7 cellular contexts compared by ENCODE assay signal in genomic region chr16:67992661-67993206, GRCh38. TPM values are rescaled to one million over a fixed set of nuclear protein-coding genes. Genes with fewer than 3 reads are reported as not detected.
DNase-seq lines count a peak whose midpoint lies in the region; ATAC-seq and TF ChIP-seq lines count a peak whose summit lies in the region.

No MANE protein-coding gene starts in this region.

- no peaks in the 10 kb centered on the region for H4K20me1 ChIP-seq in OCI-LY7 (ENCODE audit: insufficient read depth, low read length)

- H3K4me3 ChIP-seq in OCI-LY7 (ENCODE audit: low read depth, low read length, poor library complexity, severe bottlenecking) (no peak overlapping the region), spleen (peak overlapping the region in 4 of 8 donors; percentile 35 to 64 (median 36)), WERI-Rb-1 (ENCODE audit: low read depth, low read length) (no peak overlapping the region)

- no peak for TF ChIP-seq POLR2A in spleen (IDR thresholded peaks at IDR 0.05)

- H3K4me1 ChIP-seq in OCI-LY7 (ENCODE audit: insufficient read depth, low read length, poor library complexity, severe bottlenecking), result peaks cover 15% of the 10 kb centered on the region
- H3K4me1 ChIP-seq in spleen, result peaks cover 17 to 88% (median 46%) of the 10 kb centered on the region in 6 donors

- peak; percentile 16 for ATAC-seq in GM19455 (IDR thresholded peaks at IDR 0.05; ENCODE audit: unreplicated experiment)
- ATAC-seq in left cardiac atrium, result peak; percentile 2 to 3
- no peak for ATAC-seq in GM21526 (IDR thresholded peaks at IDR 0.05; ENCODE audit: low FRiP score, unreplicated experiment)

- CTCF ChIA-PET in OCI-LY7 (lab: Charles Lee; ENCODE audit: unreplicated experiment), result no interaction called here

- POLR2A ChIA-PET in OCI-LY7 (lab: Charles Lee), result no interaction called here

- BruUV-seq in OCI-LY7 (replicated peaks; lab: Mats Ljungman, UMichigan), result no TSS peak

- TF ChIP-seq CTCF in OCI-LY7 (conservative IDR thresholded peaks at IDR 0.05; ENCODE audit: low read length) (no peak), spleen (IDR thresholded peaks at IDR 0.05 in 8 of 11, conservative IDR thresholded peaks at IDR 0.05 in 3 of 11) (no peak), WERI-Rb-1 (IDR thresholded peaks at IDR 0.05; ENCODE audit: low read depth, low read length) (no peak)

- no peak for DNase-seq in OCI-LY7 (ENCODE audit: low spot score)
- no peak for DNase-seq in left cardiac atrium
- no peak for DNase-seq in spleen
- DNase-seq in WERI-Rb-1, result no peak
- no peak for DNase-seq in AG08395 (ENCODE audit: low spot score)

- no peaks in the 10 kb centered on the region for H3K27me3 ChIP-seq in spleen (replicated peaks in 1 of 7)
- no peaks in the 10 kb centered on the region for H3K27me3 ChIP-seq in WERI-Rb-1 (ENCODE audit: insufficient read depth, low read depth, severe bottlenecking)

- no peaks in the 10 kb centered on the region for H3K79me2 ChIP-seq in OCI-LY7 (ENCODE audit: insufficient read depth, low read depth, low read length)

- intact Hi-C loops in OCI-LY7 (cut with micrococcal nuclease; ENCODE audit: unreplicated experiment) (loop anchor here (1.0 kb wide), 3 partner anchors 24 to 237 kb away; partner anchors contain the start of gene SLC12A4), left cardiac atrium (cut with DNase I) (loop anchor here in 1 of 2 donors (5.0 kb wide), 2 partner anchors 50 to 235 kb away; no protein-coding TSS in a partner anchor), spleen (cut with DNase I; ENCODE audit: low total_unique reads) (loop anchor here (5.0 kb wide), 1 partner anchor 50 kb away; no protein-coding TSS in a partner anchor)

- peak overlapping the region; percentile 64; the same call in 1 of the 2 replicates for H3K4me2 ChIP-seq in OCI-LY7 (ENCODE audit: low read length)

- 59 to 78% (median 72%) methylated on average over 16 to 20 of the region's 20 CpGs for WGBS in spleen, 5 donors

- no peaks in the 10 kb centered on the region for H3K36me3 ChIP-seq in OCI-LY7 (ENCODE audit: insufficient read depth, low read length)
- peaks cover 0 to 27% (median 0%) of the 10 kb centered on the region in 6 donors for H3K36me3 ChIP-seq in spleen
- H3K36me3 ChIP-seq in WERI-Rb-1, result no peaks in the 10 kb centered on the region

- H3K9me3 ChIP-seq in OCI-LY7 (ENCODE audit: low read length) (no peaks in the 10 kb centered on the region), spleen (no peaks in the 10 kb centered on the region), WERI-Rb-1 (ENCODE audit: severe bottlenecking) (no peaks in the 10 kb centered on the region)

- no peak overlapping the region for H3K27ac ChIP-seq in OCI-LY7 (ENCODE audit: low read depth, low read length, poor library complexity, severe bottlenecking)
- H3K27ac ChIP-seq in spleen, result peak overlapping the region; percentile 82 to 93 (median 86)
- no peak overlapping the region for H3K27ac ChIP-seq in WERI-Rb-1

- no peaks in the 10 kb centered on the region for H3K9me2 ChIP-seq in OCI-LY7 (ENCODE audit: insufficient read depth, low read length)

- H2AFZ ChIP-seq in OCI-LY7 (ENCODE audit: low read length), result peak overlapping the region; percentile 87

RNA-seq across cellular contexts. Expression of gene DPEP2, which starts 6.5 kb away (rescaled TPM):
- total RNA-seq in OCI-LY7 (2014; rRNA removed; shearing (Covaris generic)), result 0.13 and 0.22 TPM in 2 replicates
- total RNA-seq in OCI-LY7 (2022) (0.23 and 0.37 TPM in 2 replicates), left cardiac atrium (1 to 10 TPM; 1.1 to 2.7 TPM), spleen (10 to 100 TPM; 18.6 to 79.6 (median 30.4) TPM)
- polyA plus RNA-seq in spleen, result 10 to 100 TPM; 21.7 to 31.0 (median 24.7) TPM

RNA-seq across cellular contexts. Expression of gene DPEP3, which starts 12.4 kb away (rescaled TPM):
- not detected in 2 replicates for total RNA-seq in OCI-LY7 (2014; rRNA removed; shearing (Covaris generic))
- total RNA-seq in OCI-LY7 (2022) (not detected in 2 replicates), left cardiac atrium (not detected), spleen (1 to 10 TPM in 4 of 7 donors, under 1 TPM in 3; 0.57 to 2.2 (median 1.4) TPM)
- under 1 TPM; 0.26 to 0.49 (median 0.43) TPM for polyA plus RNA-seq in spleen

RNA-seq across cellular contexts. Expression of gene DPEP2NB, which starts 23.0 kb away (rescaled TPM):
- 0.72 TPM in 1 of 2 replicates, not detected in the other for total RNA-seq in OCI-LY7 (2014; rRNA removed; shearing (Covaris generic))
- total RNA-seq in OCI-LY7 (2022) (not detected in 2 replicates), left cardiac atrium (not detected), spleen (not detected)
- not detected for polyA plus RNA-seq in spleen

RNA-seq across cellular contexts. Expression of gene SLC12A4, which starts 24.3 kb away (rescaled TPM):
- 8.3 and 10.0 TPM in 2 replicates for total RNA-seq in OCI-LY7 (2014; rRNA removed; shearing (Covaris generic))
- 16.7 and 22.5 TPM in 2 replicates for total RNA-seq in OCI-LY7 (2022)
- 10 to 100 TPM; 52.0 to 98.2 TPM for total RNA-seq in left cardiac atrium
- total RNA-seq in spleen, result 10 to 100 TPM; 23.1 to 68.5 (median 38.6) TPM
- polyA plus RNA-seq in spleen, result 10 to 100 TPM in 1 of 3 donors, 1 to 10 TPM in 2; 4.6 to 27.4 (median 8.9) TPM

RNA-seq across cellular contexts. Expression of gene DDX28, which starts 30.3 kb away (rescaled TPM):
- total RNA-seq in OCI-LY7 (2014; rRNA removed; shearing (Covaris generic)), result 27.9 and 31.4 TPM in 2 replicates
- total RNA-seq in OCI-LY7 (2022), result 16.9 and 18.1 TPM in 2 replicates
- 1 to 10 TPM; 7.2 to 8.4 TPM for total RNA-seq in left cardiac atrium
- total RNA-seq in spleen, result 10 to 100 TPM in 5 of 7 donors, 1 to 10 TPM in 2; 8.6 to 12.7 (median 10.3) TPM
- 10 to 100 TPM; 15.8 to 19.0 (median 17.6) TPM for polyA plus RNA-seq in spleen

Comparison
In these comparisons a context has a peak if more than half of its experiments do, and no peak if none do; other contexts are left out.
1. H3K27ac ChIP-seq: peak in spleen (8 of 8); none in OCI-LY7 (single experiment) and WERI-Rb-1 (single experiment).
2. RNA of gene DPEP2, which starts 6.5 kb away (total RNA-seq): 18.6 to 79.6 TPM in spleen; 1.1 to 2.7 TPM in left cardiac atrium and 0.13 to 0.37 TPM in OCI-LY7; every median in the first group is over 4 times any median in the second.